Comparison of ENCODE assay signal across 8 cellular contexts in genomic region chr2:172734711-172735645, GRCh38. TPM values are rescaled to one million over a fixed set of nuclear protein-coding genes. Genes with fewer than 3 reads are reported as not detected.
DNase-seq lines count a peak whose midpoint lies in the region; ATAC-seq and TF ChIP-seq lines count a peak whose summit lies in the region.

No MANE protein-coding gene starts in this region.

- H3K36me3 ChIP-seq in SK-N-MC (ENCODE audit: insufficient read depth, low read length) (no peaks in the 10 kb centered on the region), smooth muscle cell (ENCODE audit: low read depth) (no peaks in the 10 kb centered on the region)

- H3K79me2 ChIP-seq in smooth muscle cell (ENCODE audit: low read depth) = no peaks in the 10 kb centered on the region

- no peaks in the 10 kb centered on the region for H3K36me3 Mint-ChIP-seq in glutamatergic neuron (ENCODE audit: unreplicated experiment)

- peaks cover 2% of the 10 kb centered on the region for H3K9me3 Mint-ChIP-seq in glutamatergic neuron (ENCODE audit: unreplicated experiment)

- DNase-seq in GM13977 (ENCODE audit: low spot score) (peak; percentile 49), SK-N-MC (ENCODE audit: low read depth, low spot score) (no peak), glutamatergic neuron (no peak), smooth muscle cell (lab: John Stamatoyannopoulos, UW; ENCODE audit: unreplicated experiment) (no peak), activated gamma-delta T cell treated with Interleukin-2 at 50 U/mL for 16 hours (no peak)
- DNase-seq in activated effector memory CD4-positive, alpha-beta T cell treated with Interleukin-2 at 50 U/mL for 16 hours = no peak

- in situ Hi-C loops in GM13977 (cut with MboI; ENCODE audit: low pct_unique_long_range_greater_than_20kb, low sequenced_read_pairs, unreplicated experiment) = no loop called here

- 48% methylated on average over 26 of the region's 30 CpGs for WGBS in smooth muscle cell (ENCODE audit: low lambda C conversion rate)

- H3K27me3 ChIP-seq in smooth muscle cell (ENCODE audit: low read depth) = peaks cover 85% of the 10 kb centered on the region

- peak overlapping the region; percentile 69 for H3K4me3 Mint-ChIP-seq in glutamatergic neuron (ENCODE audit: unreplicated experiment)

- H3K4me3 ChIP-seq in SK-N-MC = peak overlapping the region; percentile 73
- H3K4me3 ChIP-seq in smooth muscle cell = peak overlapping the region; percentile 63

- no peaks in the 10 kb centered on the region for H3F3A ChIP-seq in smooth muscle cell (ENCODE audit: low read depth)

- ATAC-seq in GM19467 (IDR thresholded peaks at IDR 0.05; ENCODE audit: unreplicated experiment) = no peak
- no peak for ATAC-seq in HG03280 (IDR thresholded peaks at IDR 0.05; ENCODE audit: unreplicated experiment)

- H3K9ac ChIP-seq in SK-N-MC (ENCODE audit: insufficient read length) (peak overlapping the region; percentile 43), smooth muscle cell (ENCODE audit: low read depth) (no peak overlapping the region)

- TF ChIP-seq CTCF in GM13977 (IDR thresholded peaks at IDR 0.05; ENCODE audit: extremely low read depth, insufficient read depth, missing control alignments) = no peak
- TF ChIP-seq CTCF in glutamatergic neuron (IDR thresholded peaks at IDR 0.05; ENCODE audit: partially characterized antibody, unreplicated experiment) = no peak
- TF ChIP-seq CTCF in smooth muscle cell (IDR thresholded peaks at IDR 0.05; ENCODE audit: borderline replicate concordance, insufficient read depth, poor library complexity, severe bottlenecking) = no peak

- H2AFZ ChIP-seq in smooth muscle cell (ENCODE audit: low read depth) = no peak overlapping the region

- no peaks in the 10 kb centered on the region for H3K4me1 ChIP-seq in smooth muscle cell (ENCODE audit: low read depth)

- H3K27ac ChIP-seq in SK-N-MC (no peak overlapping the region), smooth muscle cell (ENCODE audit: low read depth) (no peak overlapping the region)

- peak overlapping the region; percentile 98 for H3K4me2 ChIP-seq in smooth muscle cell

- H3K27me3 Mint-ChIP-seq in glutamatergic neuron (ENCODE audit: unreplicated experiment) = peaks cover 2% of the 10 kb centered on the region

- H3K9me3 ChIP-seq in SK-N-MC (ENCODE audit: low read depth, low read length) = no peaks in the 10 kb centered on the region
- no peaks in the 10 kb centered on the region for H3K9me3 ChIP-seq in smooth muscle cell (replicated peaks; ENCODE audit: low read depth)

- no peaks in the 10 kb centered on the region for H4K20me1 ChIP-seq in smooth muscle cell (ENCODE audit: low read depth)

- H3K27ac Mint-ChIP-seq in glutamatergic neuron (ENCODE audit: unreplicated experiment) = no peak overlapping the region

- no peaks in the 10 kb centered on the region for H3K4me1 Mint-ChIP-seq in glutamatergic neuron (ENCODE audit: low read depth, unreplicated experiment)

RNA-seq across cellular contexts. Expression of gene RAPGEF4, which starts 0.7 kb away (rescaled TPM):
- 8.7 TPM for total RNA-seq in glutamatergic neuron (ENCODE audit: unreplicated experiment)
- 1.7 and 2.7 TPM in 2 replicates for total RNA-seq in smooth muscle cell
- 0.35 and 0.46 TPM in 2 replicates for polyA plus RNA-seq in smooth muscle cell
